In genomic region chr4:123613586-123614344, GRCh38 we compare ENCODE assay signal across 21 cellular contexts.
DNase-seq lines count a peak whose midpoint lies in the region; ATAC-seq and TF ChIP-seq lines count a peak whose summit lies in the region.
"Had no signal": no experiment of that assay in that cellular context is flagged by ENCODE, and none has a peak within 500 bp of the region (broad histone marks: within the 10 kb centered on the region; RNA-seq: fewer than 3 reads in every experiment).

No MANE protein-coding gene starts in this region.

- H3K27me3 ChIP-seq in HAP-1 (ENCODE audit: low read depth) (no peaks in the 10 kb centered on the region), Panc1 (ENCODE audit: control insufficient read depth, insufficient read depth, low read length) (no peaks in the 10 kb centered on the region), stomach smooth muscle (ENCODE audit: control insufficient read depth in 1 of 2, insufficient read depth in 2 of 2, low read length in 2 of 2) (no peaks in the 10 kb centered on the region)
- H3K27me3 ChIP-seq: SJSA1 had no signal

- H3K27ac ChIP-seq in Panc1 (ENCODE audit: low read length) (peak overlapping the region; percentile 61; the same call in 1 of the 2 replicates), stomach smooth muscle (ENCODE audit: low read length) (peak overlapping the region; percentile 37)
- H3K27ac ChIP-seq: SJSA1 had no signal

- no peaks in the 10 kb centered on the region for H3K9me3 ChIP-seq in HAP-1
- no peaks in the 10 kb centered on the region for H3K9me3 ChIP-seq in Panc1 (ENCODE audit: control insufficient read depth, insufficient read depth, low read depth, low read length)
- no peaks in the 10 kb centered on the region for H3K9me3 ChIP-seq in stomach smooth muscle (ENCODE audit: control insufficient read depth in 2 of 2, low read length in 2 of 2)
- H3K9me3 ChIP-seq: SJSA1 had no signal

- H3K36me3 ChIP-seq in HAP-1 (replicated peaks) (no peaks in the 10 kb centered on the region), Panc1 (ENCODE audit: control insufficient read depth, insufficient read depth, low read length) (no peaks in the 10 kb centered on the region), stomach smooth muscle (ENCODE audit: control insufficient read depth in 2 of 2, insufficient read depth in 2 of 2, low read length in 2 of 2) (no peaks in the 10 kb centered on the region)
- H3K36me3 ChIP-seq: SJSA1 had no signal

- POLR2A ChIA-PET in Panc1 (lab: Charles Lee) = no interaction called here

- H3K4me3 ChIP-seq in HAP-1 (no peak overlapping the region), Panc1 (ENCODE audit: low read depth in 2 of 2, low read length in 2 of 2) (no peak overlapping the region), fibroblast of villous mesenchyme (ENCODE audit: low read depth, low read length) (no peak overlapping the region), stomach smooth muscle (ENCODE audit: low read length in 2 of 2) (no peak overlapping the region)
- H3K4me3 ChIP-seq: SJSA1 had no signal

- H3K9ac ChIP-seq in stomach smooth muscle (ENCODE audit: low read length in 2 of 2) = no peak overlapping the region

- H3K4me1 ChIP-seq in HAP-1 = peaks cover 36% of the 10 kb centered on the region
- no peaks in the 10 kb centered on the region for H3K4me1 ChIP-seq in Panc1 (ENCODE audit: control insufficient read depth, insufficient read depth, low read length)
- H3K4me1 ChIP-seq in stomach smooth muscle (ENCODE audit: control insufficient read depth, insufficient read depth, low read length) = peaks cover 17% of the 10 kb centered on the region

- intact Hi-C loops in Panc1 (cut with micrococcal nuclease; ENCODE audit: unreplicated experiment) = no loop called here

- no TSS peak for BruUV-seq in Panc1 (replicated peaks; lab: Mats Ljungman, UMichigan)

- TF ChIP-seq CTCF in Panc1 (IDR thresholded peaks at IDR 0.05) (no peak), fibroblast of villous mesenchyme (IDR thresholded peaks at IDR 0.05; ENCODE audit: insufficient read depth, low read depth, low read length) (no peak)

- in situ Hi-C loops in HAP-1 (cut with MboI; ENCODE audit: low sequenced_read_pairs) = no loop called here
- in situ Hi-C loops in Panc1 (cut with HindIII; ENCODE audit: low pct_unique_long_range_greater_than_20kb, low sequenced_read_pairs) = no loop called here

- ATAC-seq in Panc1 (no peak), GM21367 (IDR thresholded peaks at IDR 0.05; ENCODE audit: unreplicated experiment) (no peak)
- ATAC-seq: Right ventricle myocardium inferior had no signal

- DNase-seq in HAP-1 (ENCODE audit: low spot score in 2 of 2) = peak; percentile 45 to 90
- no peak for DNase-seq in Panc1 (ENCODE audit: low read depth, low spot score)
- peak; percentile 82 for DNase-seq in fibroblast of villous mesenchyme (ENCODE audit: low read depth)
- DNase-seq in NOMO-1 (lab: John Stamatoyannopoulos, UW; ENCODE audit: unreplicated experiment in 2 of 2) = no peak
- no peak for DNase-seq in kidney glomerular epithelial cell (lab: John Stamatoyannopoulos, UW)
- DNase-seq: CD4-positive, CD25-positive, alpha-beta regulatory T cell; DMS79 treated with DMSO at 0.1 percent for 48 hours; HFFc6; Kasumi-1; NCI-H1417 treated with DMSO at 0.1 percent for 48 hours; NCI-H187; NCI-H2107; NCI-H2227 treated with DMSO at 0.1 percent for 48 hours; NCI-H510A treated with DMSO at 0.1 percent for 48 hours; NCI-H748 treated with DMSO at 0.1 percent for 48 hours; NK-92 treated with Interleukin-12 subunit alpha and Interleukin-12 subunit beta, amount 100 ng/mL, for 24 hours; T-helper 1 cell had no signal

- CTCF ChIA-PET in Panc1 (lab: Charles Lee) = no interaction called here

Comparison
In these comparisons a context has a peak if more than half of its experiments do, and no peak if none do; other contexts are left out.
1. DNase-seq: peak in HAP-1 (2 of 2) and fibroblast of villous mesenchyme (single experiment); none in Panc1 (single experiment), NOMO-1 (0 of 2) and kidney glomerular epithelial cell (single experiment).